ENCODE assay signal across 26 cellular contexts in genomic region chr10:104880655-104881222, GRCh38.
DNase-seq lines count a peak whose midpoint lies in the region; ATAC-seq, FAIRE-seq and TF ChIP-seq lines count a peak whose summit lies in the region.
"Had no signal": no experiment of that assay in that cellular context is flagged by ENCODE, and none has a peak within 500 bp of the region (broad histone marks: within the 10 kb centered on the region; RNA-seq: fewer than 3 reads in every experiment).

No MANE protein-coding gene starts in this region.

- no peak for TF ChIP-seq CTCF in SK-N-SH (IDR thresholded peaks at IDR 0.05)
- no peak for TF ChIP-seq CTCF in neural cell (IDR thresholded peaks at IDR 0.05; ENCODE audit: poor library complexity, severe bottlenecking)
- no peak for TF ChIP-seq CTCF in testis (IDR thresholded peaks at IDR 0.05)

- ATAC-seq in SK-N-SH treated with all-trans-retinoic acid at 6 μM for 48 hours, result no peak
- ATAC-seq: GM12878 had no signal

- H3K9me3 ChIP-seq in SK-N-SH (no peaks in the 10 kb centered on the region), neural cell (ENCODE audit: low read length) (no peaks in the 10 kb centered on the region), testis (no peaks in the 10 kb centered on the region), small intestine (ENCODE audit: control insufficient read depth, low read depth) (no peaks in the 10 kb centered on the region)
- H3K9me3 ChIP-seq: BE2C, BLaER1 had no signal

- TF ChIP-seq RAD21 in SK-N-SH (IDR thresholded peaks at IDR 0.05; ENCODE audit: low read length), result no peak
- peak; percentile 14 for TF ChIP-seq RAD21 in neural cell (conservative IDR thresholded peaks at IDR 0.05)

- intact Hi-C loops in testis (cut with DNase I; ENCODE audit: low total_unique reads), result no loop called here

- H3K9me2 ChIP-seq in SK-N-SH, result peaks cover 4% of the 10 kb centered on the region; the same call in 1 of the 2 replicates
- no peaks in the 10 kb centered on the region for H3K9me2 ChIP-seq in neural cell (ENCODE audit: insufficient read depth, low read length)

- H3K79me2 ChIP-seq in SK-N-SH (ENCODE audit: insufficient read depth), result no peaks in the 10 kb centered on the region
- H3K79me2 ChIP-seq in neural cell (replicated peaks; ENCODE audit: insufficient read depth, low read length), result no peaks in the 10 kb centered on the region

- peak; percentile 29 for DNase-seq in SK-N-SH
- DNase-seq in testis, result peak; percentile 17
- no peak for DNase-seq in small intestine
- no peak for DNase-seq in NCI-H2029 (lab: John Stamatoyannopoulos, UW)
- DNase-seq: 8988T; ACHN; BE2C; C1 segment of cervical spinal cord; CD4-positive, alpha-beta memory T cell; CD4-positive, CD25-positive, alpha-beta regulatory T cell; CD8-positive, alpha-beta memory T cell; COR-L47; DMS 273 treated with DMSO at 0.1 percent for 48 hours; DMS153; DMS53; DMS79; DND-41; EL; GDM1 had no signal

- TF ChIP-seq EP300 in SK-N-SH (IDR thresholded peaks at IDR 0.05; ENCODE audit: borderline replicate concordance in 1 of 2, low read depth in 1 of 2, low read length in 1 of 2), result no peak
- TF ChIP-seq EP300 in neural cell (conservative IDR thresholded peaks at IDR 0.05; ENCODE audit: poor library complexity, severe bottlenecking), result peak; percentile 94

- H3K36me3 ChIP-seq in SK-N-SH (replicated peaks in 1 of 2; ENCODE audit: control insufficient read depth in 1 of 2, insufficient read depth in 2 of 2, low read length in 1 of 2) (no peaks in the 10 kb centered on the region), neural cell (ENCODE audit: insufficient read depth, low read length) (no peaks in the 10 kb centered on the region), testis (ENCODE audit: low read depth, missing control alignments) (no peaks in the 10 kb centered on the region), small intestine (ENCODE audit: control insufficient read depth in 2 of 2, insufficient read depth in 2 of 2, low read length in 2 of 2) (no peaks in the 10 kb centered on the region)
- H3K36me3 ChIP-seq: BE2C, BLaER1 had no signal

- H3K27ac ChIP-seq in SK-N-SH (ENCODE audit: low read depth in 2 of 2, low read length in 1 of 2) (no peak overlapping the region), neural cell (ENCODE audit: low read length) (peak overlapping the region; percentile 74), testis (no peak overlapping the region), small intestine (ENCODE audit: low read depth in 1 of 2, low read length in 1 of 2) (no peak overlapping the region)
- H3K27ac ChIP-seq: BLaER1 had no signal

- no peak for FAIRE-seq in small intestine (lab: Jason Lieb, UNC)
- FAIRE-seq: A204.1, GM12878, GM12892, GM18507 had no signal

- H3K27me3 ChIP-seq in SK-N-SH (ENCODE audit: insufficient read depth) (no peaks in the 10 kb centered on the region), neural cell (ENCODE audit: insufficient read depth, low read depth, low read length) (no peaks in the 10 kb centered on the region), testis (no peaks in the 10 kb centered on the region), small intestine (ENCODE audit: control insufficient read depth in 2 of 2, insufficient read depth in 2 of 2, low read length in 2 of 2) (no peaks in the 10 kb centered on the region)
- H3K27me3 ChIP-seq: BE2C, BLaER1 had no signal

- no peak overlapping the region for H2AFZ ChIP-seq in SK-N-SH (ENCODE audit: low read depth)
- no peak overlapping the region for H2AFZ ChIP-seq in neural cell (ENCODE audit: low read depth, low read length)

- H3K4me3 ChIP-seq in SK-N-SH (ENCODE audit: low read depth in 2 of 2, low read length in 1 of 2) (no peak overlapping the region), neural cell (ENCODE audit: low read length) (peak overlapping the region; percentile 43), testis (no peak overlapping the region), small intestine (ENCODE audit: low read depth in 1 of 2, low read length in 2 of 2) (no peak overlapping the region)
- H3K4me3 ChIP-seq: BLaER1, GM12878 had no signal

- H3K9ac ChIP-seq in SK-N-SH (no peak overlapping the region), neural cell (ENCODE audit: low read length) (peak overlapping the region; percentile 36)
- H3K9ac ChIP-seq: BLaER1 had no signal

- 15% methylated on average over 4 of the region's 4 CpGs for WGBS in SK-N-SH (ENCODE audit: low lambda C conversion rate)
- 58 to 66% methylated on average over 4 of the region's 4 CpGs for WGBS in testis, 2 donors
- WGBS in small intestine, 3 donors, result 64 to 71% (median 67%) methylated on average over 4 of the region's 4 CpGs

- H4K20me1 ChIP-seq in SK-N-SH (ENCODE audit: insufficient read depth) (no peaks in the 10 kb centered on the region), neural cell (ENCODE audit: insufficient read depth) (no peaks in the 10 kb centered on the region)
- H4K20me1 ChIP-seq: BLaER1 had no signal

- H3F3A ChIP-seq in SK-N-SH (replicated peaks; ENCODE audit: insufficient read depth) (no peaks in the 10 kb centered on the region), neural cell (ENCODE audit: insufficient read depth, low read length, poor library complexity, severe bottlenecking) (no peaks in the 10 kb centered on the region)

- no peak for TF ChIP-seq POLR2A in testis (IDR thresholded peaks at IDR 0.05)

- no peak overlapping the region for H3K4me2 ChIP-seq in SK-N-SH
- H3K4me2 ChIP-seq in neural cell (ENCODE audit: low read length), result peak overlapping the region; percentile 50
- H3K4me2 ChIP-seq: BLaER1 had no signal

- POLR2A ChIA-PET in SK-N-SH (lab: Yijun Ruan, JAX), result no interaction called here

- peaks cover 0 to 5% of the 10 kb centered on the region in 2 experiments; a peak in 2 of 4 replicates for H3K4me1 ChIP-seq in SK-N-SH (ENCODE audit: control insufficient read depth in 1 of 2, insufficient read depth in 2 of 2, low read depth in 1 of 2, low read length in 1 of 2)
- no peaks in the 10 kb centered on the region for H3K4me1 ChIP-seq in testis
- H3K4me1 ChIP-seq in small intestine (ENCODE audit: control insufficient read depth in 2 of 2, insufficient read depth in 1 of 2, low read depth in 1 of 2, low read length in 1 of 2), result no peaks in the 10 kb centered on the region
- H3K4me1 ChIP-seq: BE2C, BLaER1 had no signal

- CTCF ChIA-PET in SK-N-SH (lab: Yijun Ruan, JAX), result interaction anchor here (1.7 to 2.1 kb wide), 2 partner anchors 27 to 242 kb away, joined by 4 to 9 read pairs; no protein-coding TSS in a partner anchor

TF ChIP-seq in SK-N-SH, 30 proteins besides CTCF, POLR2A, EP300 and RAD21:
- TF ChIP-seq MEF2A (IDR thresholded peaks at IDR 0.05; ENCODE audit: borderline replicate concordance, low read depth), result no peak
- TF ChIP-seq GATA2 (CRISPR knock-in tag; IDR thresholded peaks at IDR 0.05), result peak; percentile 10; the same call in 1 of the 2 replicates
- no peak for TF ChIP-seq FOXM1 (IDR thresholded peaks at IDR 0.05; ENCODE audit: low read depth)
- no peak for TF ChIP-seq RCOR1 (IDR thresholded peaks at IDR 0.05; ENCODE audit: low read length)
- no peak for TF ChIP-seq TEAD4 (IDR thresholded peaks at IDR 0.05; ENCODE audit: borderline replicate concordance, insufficient read depth)

TF ChIP-seq in SK-N-SH treated with all-trans-retinoic acid at 6 μM for 48 hours, 23 proteins besides CTCF, POLR2A, EP300 and RAD21 (continues in another document):
- TF ChIP-seq ZNF70 (CRISPR knock-in tag; IDR thresholded peaks at IDR 0.05), result no peak
- TF ChIP-seq, protein P1, sequence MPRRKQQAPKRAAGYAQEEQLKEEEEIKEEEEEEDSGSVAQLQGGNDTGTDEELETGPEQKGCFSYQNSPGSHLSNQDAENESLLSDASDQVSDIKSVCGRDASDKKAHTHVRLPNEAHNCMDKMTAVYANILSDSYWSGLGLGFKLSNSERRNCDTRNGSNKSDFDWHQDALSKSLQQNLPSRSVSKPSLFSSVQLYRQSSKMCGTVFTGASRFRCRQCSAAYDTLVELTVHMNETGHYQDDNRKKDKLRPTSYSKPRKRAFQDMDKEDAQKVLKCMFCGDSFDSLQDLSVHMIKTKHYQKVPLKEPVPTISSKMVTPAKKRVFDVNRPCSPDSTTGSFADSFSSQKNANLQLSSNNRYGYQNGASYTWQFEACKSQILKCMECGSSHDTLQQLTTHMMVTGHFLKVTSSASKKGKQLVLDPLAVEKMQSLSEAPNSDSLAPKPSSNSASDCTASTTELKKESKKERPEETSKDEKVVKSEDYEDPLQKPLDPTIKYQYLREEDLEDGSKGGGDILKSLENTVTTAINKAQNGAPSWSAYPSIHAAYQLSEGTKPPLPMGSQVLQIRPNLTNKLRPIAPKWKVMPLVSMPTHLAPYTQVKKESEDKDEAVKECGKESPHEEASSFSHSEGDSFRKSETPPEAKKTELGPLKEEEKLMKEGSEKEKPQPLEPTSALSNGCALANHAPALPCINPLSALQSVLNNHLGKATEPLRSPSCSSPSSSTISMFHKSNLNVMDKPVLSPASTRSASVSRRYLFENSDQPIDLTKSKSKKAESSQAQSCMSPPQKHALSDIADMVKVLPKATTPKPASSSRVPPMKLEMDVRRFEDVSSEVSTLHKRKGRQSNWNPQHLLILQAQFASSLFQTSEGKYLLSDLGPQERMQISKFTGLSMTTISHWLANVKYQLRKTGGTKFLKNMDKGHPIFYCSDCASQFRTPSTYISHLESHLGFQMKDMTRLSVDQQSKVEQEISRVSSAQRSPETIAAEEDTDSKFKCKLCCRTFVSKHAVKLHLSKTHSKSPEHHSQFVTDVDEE (CRISPR knock-in tag; IDR thresholded peaks at IDR 0.05), result no peak

TF ChIP-seq in neural cell, 6 proteins besides CTCF, POLR2A, EP300 and RAD21 (continues in another document):
- TF ChIP-seq EZH2 (IDR thresholded peaks at IDR 0.05; ENCODE audit: borderline replicate concordance, insufficient read depth, low read length, poor library complexity, severe bottlenecking) (no peak), POLR2AphosphoS5 (IDR thresholded peaks at IDR 0.05) (peak; percentile 97), SMC3 (conservative IDR thresholded peaks at IDR 0.05; ENCODE audit: poor library complexity) (peak; percentile 35), TAF1 (IDR thresholded peaks at IDR 0.05; ENCODE audit: low read depth) (no peak), MXI1 (conservative IDR thresholded peaks at IDR 0.05; ENCODE audit: poor library complexity, severe bottlenecking) (peak; percentile 50)

Comparison
In these comparisons a context has a peak if more than half of its experiments do, and no peak if none do; other contexts are left out.
1. DNase-seq: peak in SK-N-SH (single experiment) and testis (single experiment); none in small intestine (single experiment) and NCI-H2029 (single experiment).